In genomic region chr10:101694056-101694673, GRCh38 we compare ENCODE assay signal across 8 cellular contexts. TPM values are rescaled to one million over a fixed set of nuclear protein-coding genes. Genes with fewer than 3 reads are reported as not detected.
DNase-seq lines count a peak whose midpoint lies in the region; ATAC-seq and TF ChIP-seq lines count a peak whose summit lies in the region.

No MANE protein-coding gene starts in this region.

- H3K4me3 ChIP-seq in endodermal cell (ENCODE audit: low read length): peak overlapping the region; percentile 87

- peak; percentile 10 for DNase-seq in NCI-H2196 (lab: John Stamatoyannopoulos, UW; ENCODE audit: unreplicated experiment)
- no peak for DNase-seq in NCI-H2196 treated with DMSO at 0.1 percent for 48 hours (lab: John Stamatoyannopoulos, UW; ENCODE audit: unreplicated experiment)
- DNase-seq in NCI-H2171 treated with DMSO at 0.1 percent for 48 hours (lab: John Stamatoyannopoulos, UW): peak; percentile 62
- peak; percentile 45 to 72 (median 64) for DNase-seq in activated CD8-positive, alpha-beta memory T cell treated with anti-CD3 and anti-CD28 coated beads for 48 hours (ENCODE audit: low read depth in 2 of 3, low spot score in 2 of 3)
- no peak for DNase-seq in endodermal cell
- peak; percentile 37 to 74 for DNase-seq in mesothelial cell of epicardium (ENCODE audit: low spot score in 2 of 2, unreplicated experiment in 2 of 2)
- peak; percentile 37 to 53 for DNase-seq in stimulated activated CD8-positive, alpha-beta memory T cell treated with anti-CD3 and anti-CD28 coated beads, Interleukin-2, amount 100 ng/mL, for 1 hour (ENCODE audit: low read depth in 2 of 2)

- WGBS in endodermal cell (ENCODE audit: insufficient coverage in 1 of 2, insufficient read length in 1 of 2), 2 experiments: 0% methylated on average over 20 to 60 of the region's 60 CpGs

- no peaks in the 10 kb centered on the region for H3K36me3 Mint-ChIP-seq in endodermal cell (ENCODE audit: low read depth)
- H3K36me3 Mint-ChIP-seq in mesothelial cell of epicardium: no peaks in the 10 kb centered on the region

- H3K36me3 ChIP-seq in endodermal cell (ENCODE audit: control insufficient read depth, insufficient read depth, low read length): no peaks in the 10 kb centered on the region

- ATAC-seq in HG02678 (IDR thresholded peaks at IDR 0.05; ENCODE audit: unreplicated experiment): peak; percentile 62

- peaks cover 32% of the 10 kb centered on the region for H3K4me1 Mint-ChIP-seq in endodermal cell
- peaks cover 44% of the 10 kb centered on the region for H3K4me1 Mint-ChIP-seq in mesothelial cell of epicardium

- no peaks in the 10 kb centered on the region for H3K9me3 ChIP-seq in endodermal cell (ENCODE audit: control insufficient read depth, low read length)

- H3K27ac Mint-ChIP-seq in endodermal cell: peak overlapping the region; percentile 97
- peak overlapping the region; percentile 99 for H3K27ac Mint-ChIP-seq in mesothelial cell of epicardium

- H3K4me3 Mint-ChIP-seq in endodermal cell: peak overlapping the region; percentile 88
- peak overlapping the region; percentile 90 for H3K4me3 Mint-ChIP-seq in mesothelial cell of epicardium

- no peaks in the 10 kb centered on the region for H3K27me3 Mint-ChIP-seq in endodermal cell (ENCODE audit: insufficient read depth)
- H3K27me3 Mint-ChIP-seq in mesothelial cell of epicardium (ENCODE audit: low read depth): no peaks in the 10 kb centered on the region

- H3K27ac ChIP-seq in endodermal cell (ENCODE audit: low read depth, low read length): peak overlapping the region; percentile 71

- peaks cover 24% of the 10 kb centered on the region for H3K4me1 ChIP-seq in endodermal cell (ENCODE audit: control insufficient read depth, insufficient read depth, low read length)

- no peaks in the 10 kb centered on the region for H3K27me3 ChIP-seq in endodermal cell (ENCODE audit: control insufficient read depth, insufficient read depth, low read length, poor library complexity, severe bottlenecking)

- H3K9me3 Mint-ChIP-seq in endodermal cell (no peaks in the 10 kb centered on the region), mesothelial cell of epicardium (no peaks in the 10 kb centered on the region)

- H3K9ac ChIP-seq in endodermal cell (ENCODE audit: extremely low read depth, low read length, poor library complexity, severe bottlenecking): peak overlapping the region; percentile 67

- TF ChIP-seq CTCF in endodermal cell (conservative IDR thresholded peaks at IDR 0.05) (no peak), mesothelial cell of epicardium (IDR thresholded peaks at IDR 0.05; ENCODE audit: unreplicated experiment) (no peak)

RNA-seq across cellular contexts. Expression of gene FBXW4, which starts 0.8 kb away (rescaled TPM):
- total RNA-seq in endodermal cell (10 to 100 TPM; 63.8 to 70.9 TPM), mesothelial cell of epicardium (63.2 to 65.9 TPM (median 65.6 TPM) in 3 replicates)
- polyA plus RNA-seq in endodermal cell (2013, experiment 1 of 2): 15.5 TPM
- polyA plus RNA-seq in endodermal cell (2013, experiment 2 of 2): 16.8 TPM

Comparison
In these comparisons a context has a peak if more than half of its experiments do, and no peak if none do; other contexts are left out.
1. DNase-seq: peak in NCI-H2196 (single experiment), NCI-H2171 treated with DMSO at 0.1 percent for 48 hours (single experiment), activated CD8-positive, alpha-beta memory T cell treated with anti-CD3 and anti-CD28 coated beads for 48 hours (3 of 3), mesothelial cell of epicardium (2 of 2) and stimulated activated CD8-positive, alpha-beta memory T cell treated with anti-CD3 and anti-CD28 coated beads, Interleukin-2, amount 100 ng/mL, for 1 hour (2 of 2); none in NCI-H2196 treated with DMSO at 0.1 percent for 48 hours (single experiment) and endodermal cell (single experiment).